19 cellular contexts compared by ENCODE assay signal in the genomic region with DNA sequence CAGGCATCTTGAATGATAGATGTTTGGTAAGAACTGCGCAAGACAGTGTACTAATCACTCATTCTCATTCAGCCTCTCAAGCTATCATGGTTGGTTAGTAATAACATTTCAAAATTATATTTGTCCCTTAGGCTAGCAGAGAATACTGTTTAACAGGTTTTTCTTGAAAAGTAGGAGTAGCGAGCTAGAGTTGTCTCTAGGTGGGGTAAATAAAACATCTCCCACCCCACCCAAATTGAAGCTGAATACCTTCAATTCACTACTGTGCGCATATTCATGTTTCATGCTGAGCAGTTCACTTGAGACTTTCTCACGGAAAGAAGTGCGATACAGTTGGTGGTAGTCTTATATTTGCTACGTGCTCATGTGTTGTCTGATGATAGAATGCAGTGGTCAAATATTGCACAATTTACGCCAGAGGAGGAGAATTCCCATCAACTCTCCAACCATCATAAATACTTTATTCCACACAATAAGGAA.
"Had no signal": no experiment of that assay in that cellular context is flagged by ENCODE, and none has a peak within 500 bp of the region (broad histone marks: within the 10 kb centered on the region; RNA-seq: fewer than 3 reads in every experiment).

No MANE protein-coding gene starts in this region.

- H3K4me1 Mint-ChIP-seq: activated CD4-positive, alpha-beta T cell treated with anti-CD3 and anti-CD28 coated beads, Interleukin-2, amount 10 ng/mL, durations not matched to agents 7 days and 5 days; activated naive CD4-positive, alpha-beta T cell treated with anti-CD3 and anti-CD28 coated beads, Interleukin-2, amount 10 ng/mL, durations not matched to agents 7 days and 5 days had no signal

- H3K27me3 ChIP-seq: cardiac muscle cell, thyroid gland had no signal

- H3K9me3 ChIP-seq: thyroid gland had no signal

- FAIRE-seq: astrocyte had no signal

- H3K9me3 Mint-ChIP-seq: activated CD4-positive, alpha-beta T cell treated with anti-CD3 and anti-CD28 coated beads, Interleukin-2, amount 10 ng/mL, durations not matched to agents 7 days and 5 days; activated naive CD4-positive, alpha-beta T cell treated with anti-CD3 and anti-CD28 coated beads, Interleukin-2, amount 10 ng/mL, durations not matched to agents 7 days and 5 days; activated T-cell treated with anti-CD3 and anti-CD28 coated beads, Interleukin-2, amount 50 U/mL, for 4 hours; naive B cell; neural crest cell had no signal

- H3K4me3 ChIP-seq: cardiac muscle cell, dorsolateral prefrontal cortex, thyroid gland had no signal

- H3K27ac ChIP-seq: cardiac muscle cell, dorsolateral prefrontal cortex, epithelial cell of prostate, thyroid gland had no signal

- ATAC-seq: activated CD4-positive, CD25-positive, alpha-beta regulatory T cell treated with anti-CD3 and anti-CD28 coated beads, Interleukin-2, amount 50 U/mL, for 24 hours; activated T-cell treated with anti-CD3 and anti-CD28 coated beads, Interleukin-2, amount 50 U/mL, for 4 hours; left cardiac atrium had no signal

- DNase-seq: activated CD4-positive, alpha-beta T cell treated with anti-CD3 and anti-CD28 coated beads, Interleukin-2, amount 10 ng/mL, durations not matched to agents 7 days and 5 days; activated CD8-positive, alpha-beta memory T cell treated with anti-CD3 and anti-CD28 coated beads, Interleukin-2, amount 50 U/mL, for 4 hours; activated naive CD4-positive, alpha-beta T cell treated with anti-CD3 and anti-CD28 coated beads, Interleukin-2, amount 10 ng/mL, durations not matched to agents 7 days and 5 days; activated T-cell treated with anti-CD3 and anti-CD28 coated beads, Interleukin-2, amount 50 U/mL, for 4 hours; dorsolateral prefrontal cortex; foreskin fibroblast; left cardiac atrium; naive B cell; stimulated activated CD4-positive, alpha-beta T cell treated with anti-CD3 and anti-CD28 coated beads, Interleukin-12 subunit alpha, Interleukin-12 subunit beta, amount 100 ng/mL, for 4 hours; stimulated activated CD4-positive, alpha-beta T cell treated with anti-CD3 and anti-CD28 coated beads, Interleukin-1b, Interleukin-23, amount 100 ng/mL, for 48 hours; stimulated activated naive CD4-positive, alpha-beta T cell treated with Interleukin-2 at 50 U/mL for 16 hours; T1000; thyroid gland had no signal

- H3K27ac Mint-ChIP-seq: activated CD4-positive, alpha-beta T cell treated with anti-CD3 and anti-CD28 coated beads, Interleukin-2, amount 10 ng/mL, durations not matched to agents 7 days and 5 days; activated naive CD4-positive, alpha-beta T cell treated with anti-CD3 and anti-CD28 coated beads, Interleukin-2, amount 10 ng/mL, durations not matched to agents 7 days and 5 days; naive B cell; progenitor cell of endocrine pancreas had no signal

- H3K27me3 Mint-ChIP-seq: activated naive CD4-positive, alpha-beta T cell treated with anti-CD3 and anti-CD28 coated beads, Interleukin-2, amount 10 ng/mL, durations not matched to agents 7 days and 5 days; naive B cell; progenitor cell of endocrine pancreas had no signal

- H3K36me3 Mint-ChIP-seq: activated naive CD4-positive, alpha-beta T cell treated with anti-CD3 and anti-CD28 coated beads, Interleukin-2, amount 10 ng/mL, durations not matched to agents 7 days and 5 days had no signal

- H3K4me3 Mint-ChIP-seq: activated CD4-positive, alpha-beta T cell treated with anti-CD3 and anti-CD28 coated beads, Interleukin-2, amount 10 ng/mL, durations not matched to agents 7 days and 5 days; activated naive CD4-positive, alpha-beta T cell treated with anti-CD3 and anti-CD28 coated beads, Interleukin-2, amount 10 ng/mL, durations not matched to agents 7 days and 5 days; activated T-cell treated with anti-CD3 and anti-CD28 coated beads, Interleukin-2, amount 50 U/mL, for 4 hours; naive B cell; neural crest cell had no signal

- H3K36me3 ChIP-seq: cardiac muscle cell, thyroid gland had no signal
